In genomic region chr22:44341431-44342346, GRCh38 we compare ENCODE assay signal across 13 cellular contexts. TPM values are rescaled to one million over a fixed set of nuclear protein-coding genes. Genes with fewer than 3 reads are reported as not detected.
A peak's percentile ranks its signal among the peaks of the same experiment; 100 is the strongest.
DNase-seq lines count a peak whose midpoint lies in the region; ATAC-seq and TF ChIP-seq lines count a peak whose summit lies in the region.
"Had no signal": no experiment of that assay in that cellular context is flagged by ENCODE, and none has a peak within 500 bp of the region (broad histone marks: within the 10 kb centered on the region; RNA-seq: fewer than 3 reads in every experiment).

No MANE protein-coding gene starts in this region.

- in situ Hi-C loops in astrocyte of the spinal cord (cut with HindIII; ENCODE audit: low sequenced_read_pairs) = no loop called here

- H3F3A ChIP-seq in smooth muscle cell (ENCODE audit: low read depth) = no peaks in the 10 kb centered on the region

- no peak overlapping the region for H2AFZ ChIP-seq in smooth muscle cell (ENCODE audit: low read depth)

- TF ChIP-seq POLR2A in sigmoid colon (IDR thresholded peaks at IDR 0.05) = no peak

- H3K36me3 ChIP-seq in sigmoid colon (no peaks in the 10 kb centered on the region), smooth muscle cell (ENCODE audit: low read depth) (no peaks in the 10 kb centered on the region)

- H4K20me1 ChIP-seq in smooth muscle cell (ENCODE audit: low read depth) = no peaks in the 10 kb centered on the region

- no peaks in the 10 kb centered on the region for H3K79me2 ChIP-seq in smooth muscle cell (ENCODE audit: low read depth)

- peak; percentile 67 to 87 for ATAC-seq in right cardiac atrium
- no peak for ATAC-seq in GM18520 (IDR thresholded peaks at IDR 0.05; ENCODE audit: unreplicated experiment)

- H3K9ac ChIP-seq in smooth muscle cell (ENCODE audit: low read depth) = no peak overlapping the region

- peaks cover 1% of the 10 kb centered on the region for H3K4me1 ChIP-seq in right cardiac atrium (ENCODE audit: control insufficient read depth, insufficient read depth, low read length)
- peaks cover 0 to 41% (median 40%) of the 10 kb centered on the region in 4 donors for H3K4me1 ChIP-seq in sigmoid colon
- H3K4me1 ChIP-seq in smooth muscle cell (ENCODE audit: low read depth) = peaks cover 14% of the 10 kb centered on the region

- intact Hi-C loops in right cardiac atrium (cut with DNase I) = no loop called here
- intact Hi-C loops in sigmoid colon (cut with DNase I) = no loop called here

- DNase-seq in H4 (ENCODE audit: low spot score) = peak; percentile 32
- peak; percentile 37 for DNase-seq in astrocyte of the spinal cord (ENCODE audit: low read depth, low spot score)
- DNase-seq in right cardiac atrium = peak; percentile 66 to 86 (median 77)
- peak; percentile 86 for DNase-seq in sigmoid colon
- DNase-seq in GM10266 (ENCODE audit: extremely low spot score) = no peak
- no peak for DNase-seq in D341Med (ENCODE audit: low spot score)
- DNase-seq in smooth muscle cell (lab: John Stamatoyannopoulos, UW; ENCODE audit: unreplicated experiment) = no peak
- DNase-seq: activated CD4-positive, CD25-positive, alpha-beta regulatory T cell treated with anti-CD3 and anti-CD28 coated beads, Interleukin-2, amount 50 U/mL, for 72 hours; activated effector memory CD4-positive, alpha-beta T cell treated with Interleukin-2 at 50 U/mL for 16 hours; CD8-positive, alpha-beta memory T cell; cortex of kidney; NCI-H526 had no signal

- H3K27me3 ChIP-seq in right cardiac atrium (ENCODE audit: control insufficient read depth, insufficient read depth) (no peaks in the 10 kb centered on the region), sigmoid colon (no peaks in the 10 kb centered on the region), smooth muscle cell (ENCODE audit: low read depth) (no peaks in the 10 kb centered on the region)

- no peak overlapping the region for H3K4me2 ChIP-seq in smooth muscle cell

- 53% methylated on average over 17 of the region's 17 CpGs for WGBS in right cardiac atrium
- 38 to 67% methylated on average over 17 of the region's 17 CpGs for WGBS in sigmoid colon, 2 donors
- WGBS in smooth muscle cell (ENCODE audit: low lambda C conversion rate) = 54% methylated on average over 17 of the region's 17 CpGs

- H3K4me3 ChIP-seq in astrocyte of the spinal cord (ENCODE audit: low read depth, low read length) (no peak overlapping the region), right cardiac atrium (ENCODE audit: low read length) (no peak overlapping the region), sigmoid colon (no peak overlapping the region), smooth muscle cell (no peak overlapping the region)

- H3K9me3 ChIP-seq in right cardiac atrium (ENCODE audit: control insufficient read depth, low read length) (no peaks in the 10 kb centered on the region), sigmoid colon (no peaks in the 10 kb centered on the region), smooth muscle cell (replicated peaks; ENCODE audit: low read depth) (no peaks in the 10 kb centered on the region)

- TF ChIP-seq CTCF in astrocyte of the spinal cord (IDR thresholded peaks at IDR 0.05; ENCODE audit: low read depth, low read length) = no peak
- TF ChIP-seq CTCF in sigmoid colon (IDR thresholded peaks at IDR 0.05) = no peak
- TF ChIP-seq CTCF in GM10266 (IDR thresholded peaks at IDR 0.05; ENCODE audit: control insufficient read depth, insufficient read depth, low read depth, missing control alignments) = no peak
- TF ChIP-seq CTCF in smooth muscle cell (IDR thresholded peaks at IDR 0.05; ENCODE audit: borderline replicate concordance, insufficient read depth, poor library complexity, severe bottlenecking) = no peak

- H3K27ac ChIP-seq in right cardiac atrium (ENCODE audit: low read length) (peak overlapping the region; percentile 9), sigmoid colon (peak overlapping the region; percentile 77 to 85 (median 82)), smooth muscle cell (ENCODE audit: low read depth) (no peak overlapping the region)

- TF ChIP-seq EP300 in sigmoid colon (IDR thresholded peaks at IDR 0.05) = no peak

RNA-seq across cellular contexts. Expression of gene SHISAL1, which starts 28.9 kb away (rescaled TPM):
- total RNA-seq in H4 (2014; rRNA removed; shearing (Covaris generic)) = 7.0 and 8.2 TPM in 2 replicates
- 1 to 10 TPM; 1.0 to 5.8 (median 1.3) TPM for total RNA-seq in right cardiac atrium
- 1.3 TPM for polyA plus RNA-seq in right cardiac atrium
- total RNA-seq in sigmoid colon = 10 to 100 TPM; 20.7 to 32.4 (median 24.1) TPM
- polyA plus RNA-seq in sigmoid colon = 1 to 10 TPM in 1 of 3 donors, under 1 TPM in 2; 0.23 to 1.3 (median 0.60) TPM
- 1.9 TPM in 2 replicates for total RNA-seq in smooth muscle cell
- 0.39 and 0.78 TPM in 2 replicates for polyA plus RNA-seq in smooth muscle cell
- total RNA-seq: CD8-positive, alpha-beta memory T cell had no signal
- polyA plus RNA-seq: CD8-positive, alpha-beta memory T cell had no signal

Comparison
In these comparisons a context has a peak if more than half of its experiments do, and no peak if none do; other contexts are left out.
1. DNase-seq: peak in H4 (single experiment), astrocyte of the spinal cord (single experiment), right cardiac atrium (3 of 3) and sigmoid colon (single experiment); none in GM10266 (single experiment), D341Med (single experiment) and smooth muscle cell (single experiment).